ENCODE assay signal across 8 cellular contexts in the genomic region with DNA sequence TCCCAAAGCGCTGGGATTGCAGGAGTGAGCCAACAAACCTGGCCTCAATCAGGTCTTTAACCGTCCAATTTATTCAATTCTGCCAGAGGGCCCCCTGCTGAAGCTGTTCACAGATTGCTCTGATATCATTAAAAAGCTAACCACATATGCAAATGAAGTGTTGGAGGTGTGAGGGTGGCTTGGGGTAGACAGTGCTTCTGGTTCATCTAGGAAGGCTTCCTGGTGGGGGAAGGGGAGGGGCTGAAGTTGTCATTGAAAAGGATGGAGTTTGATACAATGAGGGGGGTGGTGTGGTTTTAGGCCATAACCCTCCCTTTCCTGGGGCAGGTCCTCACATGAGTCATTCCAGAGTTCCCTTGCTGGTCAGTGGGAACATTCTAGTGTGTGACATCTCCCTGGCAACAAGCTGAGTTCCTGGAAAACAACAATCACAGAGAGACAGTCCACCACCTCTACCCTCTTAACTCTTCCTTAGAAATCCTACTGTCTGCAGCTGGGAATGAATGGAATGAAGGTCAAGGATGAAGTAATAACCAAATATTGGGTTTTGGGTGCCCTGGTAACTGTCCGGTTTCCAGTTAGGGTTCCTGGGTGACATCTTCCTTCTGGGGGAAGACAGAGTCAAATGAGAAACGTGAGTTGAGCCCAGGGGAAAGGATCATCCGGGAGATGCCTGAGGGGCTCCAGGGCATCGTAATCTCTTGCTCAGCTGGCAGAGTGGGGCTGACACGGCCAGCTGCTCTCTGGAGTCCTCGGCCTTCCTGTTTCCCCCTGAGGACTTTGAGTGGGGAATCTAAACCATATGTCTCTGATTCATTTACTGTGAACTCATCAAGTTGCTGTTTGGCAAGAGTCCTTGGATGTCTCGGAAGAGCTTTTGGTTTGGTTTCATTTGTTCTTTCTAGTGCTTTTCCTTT. TPM values are rescaled to one million over a fixed set of nuclear protein-coding genes. Genes with fewer than 3 reads are reported as not detected.
DNase-seq lines count a peak whose midpoint lies in the region; ATAC-seq and TF ChIP-seq lines count a peak whose summit lies in the region.

No MANE protein-coding gene starts in this region.

- H3K18ac ChIP-seq in mesendoderm (ENCODE audit: low read length), result no peak overlapping the region

- no CpG with 5 or more reads among the region's 9 CpGs for WGBS in mesendoderm (ENCODE audit: extremely low coverage, insufficient coverage, low lambda C conversion rate)
- WGBS in upper lobe of left lung, 2 donors, result 49 to 59% methylated on average over 9 of the region's 9 CpGs

- CTCF ChIA-PET in activated CD4-positive, alpha-beta T cell treated with anti-CD3 and anti-CD28 coated beads for 36 hours (lab: Charles Lee), result interaction anchor here (0.6 to 3.8 kb wide), 28 partner anchors 8 to 329 kb away, joined by 3 to 42 read pairs (median 4); a partner anchor contains a TSS
- CTCF ChIA-PET in activated CD4-positive, alpha-beta T cell treated with anti-CD3 and anti-CD28 coated beads, Interleukin-2, amount 10 ng/mL, durations not matched to agents 7 days and 5 days (lab: Charles Lee), result interaction anchor here (0.5 to 2.5 kb wide), 15 partner anchors 10 to 331 kb away, joined by 3 to 11 read pairs (median 4); no protein-coding TSS in a partner anchor
- CTCF ChIA-PET in WTC11 (lab: Charles Lee), result interaction anchor here (0.6 to 2.0 kb wide), 8 partner anchors 16 to 211 kb away, joined by 3 to 11 read pairs (median 6); a partner anchor contains a TSS

- no peaks in the 10 kb centered on the region for H3K36me3 Mint-ChIP-seq in activated CD4-positive, alpha-beta T cell treated with anti-CD3 and anti-CD28 coated beads for 36 hours (ENCODE audit: low read depth)
- H3K36me3 Mint-ChIP-seq in activated CD4-positive, alpha-beta T cell treated with anti-CD3 and anti-CD28 coated beads, Interleukin-2, amount 10 ng/mL, durations not matched to agents 7 days and 5 days (ENCODE audit: low read depth), result no peaks in the 10 kb centered on the region
- H3K36me3 Mint-ChIP-seq in WTC11, result no peaks in the 10 kb centered on the region

- H3K9ac ChIP-seq in mesendoderm (ENCODE audit: low read length), result no peak overlapping the region

- POLR2A ChIA-PET in activated CD4-positive, alpha-beta T cell treated with anti-CD3 and anti-CD28 coated beads for 36 hours (lab: Charles Lee), result no interaction called here
- POLR2A ChIA-PET in activated CD4-positive, alpha-beta T cell treated with anti-CD3 and anti-CD28 coated beads, Interleukin-2, amount 10 ng/mL, durations not matched to agents 7 days and 5 days (lab: Charles Lee), result no interaction called here
- POLR2A ChIA-PET in WTC11 (lab: Charles Lee), result no interaction called here

- H3K27ac ChIP-seq in mesendoderm (ENCODE audit: low read depth, low read length), result no peak overlapping the region
- H3K27ac ChIP-seq in upper lobe of left lung, result peak overlapping the region; percentile 77 to 88 (median 80)

- no peak for DNase-seq in activated CD4-positive, alpha-beta T cell treated with anti-CD3 and anti-CD28 coated beads for 36 hours
- DNase-seq in activated CD4-positive, alpha-beta T cell treated with anti-CD3 and anti-CD28 coated beads, Interleukin-2, amount 10 ng/mL, durations not matched to agents 7 days and 5 days, result no peak
- DNase-seq in NCI-H526 treated with DMSO at 0.1 percent for 48 hours (lab: John Stamatoyannopoulos, UW), result peak; percentile 12
- DNase-seq in dedifferentiated amniotic fluid mesenchymal stem cell (ENCODE audit: extremely low spot score), result peak; percentile 95
- peak; percentile 97 for DNase-seq in mesendoderm
- peak in 1 of 2 donors; percentile 56 for DNase-seq in upper lobe of left lung
- no peak for DNase-seq in DMS153 treated with DMSO at 0.1 percent for 48 hours (lab: John Stamatoyannopoulos, UW; ENCODE audit: unreplicated experiment)
- no peak for DNase-seq in WTC11 (ENCODE audit: low spot score)

- H3K27me3 ChIP-seq in mesendoderm (ENCODE audit: insufficient read depth, low read length, poor library complexity), result no peaks in the 10 kb centered on the region
- no peaks in the 10 kb centered on the region for H3K27me3 ChIP-seq in upper lobe of left lung

- H3K79me2 ChIP-seq in mesendoderm (ENCODE audit: control insufficient read depth, insufficient read depth, low read length), result no peaks in the 10 kb centered on the region

- peak; percentile 14 for ATAC-seq in activated CD4-positive, alpha-beta T cell treated with anti-CD3 and anti-CD28 coated beads for 36 hours
- peak; percentile 69 to 83 for ATAC-seq in upper lobe of left lung (ENCODE audit: low FRiP score in 2 of 2)
- no peak for ATAC-seq in WTC11

- no peaks in the 10 kb centered on the region for H3K36me3 ChIP-seq in mesendoderm (ENCODE audit: control insufficient read depth, insufficient read depth, low read length)
- no peaks in the 10 kb centered on the region for H3K36me3 ChIP-seq in upper lobe of left lung

- no peaks in the 10 kb centered on the region for H3K9me3 ChIP-seq in upper lobe of left lung

- H3K4me3 Mint-ChIP-seq in activated CD4-positive, alpha-beta T cell treated with anti-CD3 and anti-CD28 coated beads for 36 hours, result no peak overlapping the region
- no peak overlapping the region for H3K4me3 Mint-ChIP-seq in activated CD4-positive, alpha-beta T cell treated with anti-CD3 and anti-CD28 coated beads, Interleukin-2, amount 10 ng/mL, durations not matched to agents 7 days and 5 days
- H3K4me3 Mint-ChIP-seq in WTC11, result no peak overlapping the region

- no peak overlapping the region for H4K8ac ChIP-seq in mesendoderm (ENCODE audit: low read depth, low read length)

- no peak overlapping the region for H3K23ac ChIP-seq in mesendoderm (ENCODE audit: low read length)

- H3K27ac Mint-ChIP-seq in activated CD4-positive, alpha-beta T cell treated with anti-CD3 and anti-CD28 coated beads for 36 hours, result peak overlapping the region; percentile 17
- H3K27ac Mint-ChIP-seq in activated CD4-positive, alpha-beta T cell treated with anti-CD3 and anti-CD28 coated beads, Interleukin-2, amount 10 ng/mL, durations not matched to agents 7 days and 5 days, result no peak overlapping the region
- no peak overlapping the region; the same call in 1 of the 2 replicates for H3K27ac Mint-ChIP-seq in WTC11

- TF ChIP-seq EP300 in upper lobe of left lung (IDR thresholded peaks at IDR 0.05), result peak in 3 of 4 donors; percentile 56 to 75 (median 72)

- no peak overlapping the region for H2BK120ac ChIP-seq in mesendoderm (ENCODE audit: low read depth, low read length)

- peaks cover 6% of the 10 kb centered on the region for H3K4me1 ChIP-seq in mesendoderm (ENCODE audit: control insufficient read depth, low read depth, low read length)
- peaks cover 26 to 38% (median 33%) of the 10 kb centered on the region in 4 donors for H3K4me1 ChIP-seq in upper lobe of left lung

- H3K4ac ChIP-seq in mesendoderm (ENCODE audit: low read depth, low read length), result no peak overlapping the region

- no peaks in the 10 kb centered on the region for H3K79me1 ChIP-seq in mesendoderm (ENCODE audit: low read length)

- H2BK15ac ChIP-seq in mesendoderm (replicated peaks; ENCODE audit: low read depth), result no peak overlapping the region

- H2BK5ac ChIP-seq in mesendoderm (ENCODE audit: low read length), result no peak overlapping the region

- intact Hi-C loops in activated CD4-positive, alpha-beta T cell treated with anti-CD3 and anti-CD28 coated beads for 36 hours (cut with DNase I, micrococcal nuclease), result loop anchor here (5.0 kb wide), 3 partner anchors 35 to 190 kb away; a partner anchor contains a TSS

- H2AK5ac ChIP-seq in mesendoderm (ENCODE audit: low read length), result no peak overlapping the region

- peaks cover 23% of the 10 kb centered on the region for H3K4me1 Mint-ChIP-seq in activated CD4-positive, alpha-beta T cell treated with anti-CD3 and anti-CD28 coated beads for 36 hours
- H3K4me1 Mint-ChIP-seq in activated CD4-positive, alpha-beta T cell treated with anti-CD3 and anti-CD28 coated beads, Interleukin-2, amount 10 ng/mL, durations not matched to agents 7 days and 5 days, result peaks cover 33% of the 10 kb centered on the region
- peaks cover 32% of the 10 kb centered on the region for H3K4me1 Mint-ChIP-seq in WTC11

- TF ChIP-seq POLR2A in upper lobe of left lung (IDR thresholded peaks at IDR 0.05), result no peak

- no peaks in the 10 kb centered on the region for H3K9me3 Mint-ChIP-seq in activated CD4-positive, alpha-beta T cell treated with anti-CD3 and anti-CD28 coated beads for 36 hours (ENCODE audit: low read depth)
- no peaks in the 10 kb centered on the region for H3K9me3 Mint-ChIP-seq in activated CD4-positive, alpha-beta T cell treated with anti-CD3 and anti-CD28 coated beads, Interleukin-2, amount 10 ng/mL, durations not matched to agents 7 days and 5 days
- no peaks in the 10 kb centered on the region for H3K9me3 Mint-ChIP-seq in WTC11

- H4K5ac ChIP-seq in mesendoderm (ENCODE audit: low read length), result no peak overlapping the region

- no peak overlapping the region for H3K4me2 ChIP-seq in mesendoderm (ENCODE audit: low read length)

- peaks cover 18% of the 10 kb centered on the region for H3K27me3 Mint-ChIP-seq in activated CD4-positive, alpha-beta T cell treated with anti-CD3 and anti-CD28 coated beads for 36 hours
- H3K27me3 Mint-ChIP-seq in activated CD4-positive, alpha-beta T cell treated with anti-CD3 and anti-CD28 coated beads, Interleukin-2, amount 10 ng/mL, durations not matched to agents 7 days and 5 days, result peaks cover 12% of the 10 kb centered on the region
- peaks cover 20% of the 10 kb centered on the region for H3K27me3 Mint-ChIP-seq in WTC11 (ENCODE audit: low read depth)

- H3K4me3 ChIP-seq in mesendoderm (ENCODE audit: low read length) (no peak overlapping the region), upper lobe of left lung (no peak overlapping the region)

- peak overlapping the region; percentile 37 for H3K56ac ChIP-seq in mesendoderm (ENCODE audit: low read length)

- TF ChIP-seq CTCF in upper lobe of left lung (IDR thresholded peaks at IDR 0.05) (no peak), WTC11 (IDR thresholded peaks at IDR 0.05) (no peak)

TF ChIP-seq in WTC11, 78 proteins besides CTCF, POLR2A, EP300 and RAD21 (continues in another document):
- no peak for TF ChIP-seq TP53 (CRISPR knock-in tag; IDR thresholded peaks at IDR 0.05)

RNA-seq across cellular contexts. Expression of a gene that starts 32.2 kb away (rescaled TPM):
- total RNA-seq in activated CD4-positive, alpha-beta T cell treated with anti-CD3 and anti-CD28 coated beads for 36 hours, result 100 to 1,000 TPM; 129 to 149 TPM
- 10 to 100 TPM; 12.5 to 14.0 TPM for total RNA-seq in activated CD4-positive, alpha-beta T cell treated with anti-CD3 and anti-CD28 coated beads, Interleukin-2, amount 10 ng/mL, durations not matched to agents 7 days and 5 days
- 4.5 TPM for polyA plus RNA-seq in mesendoderm (2013, experiment 1 of 2)
- polyA plus RNA-seq in mesendoderm (2013, experiment 2 of 2), result 5.8 TPM
- total RNA-seq in upper lobe of left lung (10 to 100 TPM in 2 of 6 donors, 1 to 10 TPM in 4; 2.6 to 14.1 (median 9.4) TPM), WTC11 (2021) (3.9 to 6.1 TPM (median 3.9 TPM) in 3 replicates)

RNA-seq across cellular contexts. Expression of a gene that starts 58.9 kb away (rescaled TPM):
- total RNA-seq in activated CD4-positive, alpha-beta T cell treated with anti-CD3 and anti-CD28 coated beads for 36 hours, result 10 to 100 TPM; 40.3 to 44.9 TPM
- total RNA-seq in activated CD4-positive, alpha-beta T cell treated with anti-CD3 and anti-CD28 coated beads, Interleukin-2, amount 10 ng/mL, durations not matched to agents 7 days and 5 days, result 10 to 100 TPM; 10.0 to 13.0 TPM
- 19.0 TPM for polyA plus RNA-seq in mesendoderm (2013, experiment 1 of 2)
- polyA plus RNA-seq in mesendoderm (2013, experiment 2 of 2), result 21.3 TPM
- total RNA-seq in upper lobe of left lung (10 to 100 TPM in 5 of 6 donors, 1 to 10 TPM in 1; 7.3 to 69.3 (median 21.2) TPM), WTC11 (2021) (12.5 to 19.4 TPM (median 14.6 TPM) in 3 replicates)

Comparison
In these comparisons a context has a peak if more than half of its experiments do, and no peak if none do; other contexts are left out.
1. RNA of a gene that starts 32.2 kb away (total RNA-seq): 129 to 149 TPM in activated CD4-positive, alpha-beta T cell treated with anti-CD3 and anti-CD28 coated beads for 36 hours; 12.5 to 14.0 TPM in activated CD4-positive, alpha-beta T cell treated with anti-CD3 and anti-CD28 coated beads, Interleukin-2, amount 10 ng/mL, durations not matched to agents 7 days and 5 days, 2.6 to 14.1 TPM in upper lobe of left lung and 3.9 to 6.1 TPM in WTC11; every median in the first group is over 4 times any median in the second.
2. DNase-seq: peak in NCI-H526 treated with DMSO at 0.1 percent for 48 hours (single experiment), dedifferentiated amniotic fluid mesenchymal stem cell (single experiment) and mesendoderm (single experiment); none in activated CD4-positive, alpha-beta T cell treated with anti-CD3 and anti-CD28 coated beads for 36 hours (single experiment), activated CD4-positive, alpha-beta T cell treated with anti-CD3 and anti-CD28 coated beads, Interleukin-2, amount 10 ng/mL, durations not matched to agents 7 days and 5 days (single experiment), DMS153 treated with DMSO at 0.1 percent for 48 hours (single experiment) and WTC11 (single experiment).